Comparison of ENCODE assay signal across 1 cellular context in the genomic region with DNA sequence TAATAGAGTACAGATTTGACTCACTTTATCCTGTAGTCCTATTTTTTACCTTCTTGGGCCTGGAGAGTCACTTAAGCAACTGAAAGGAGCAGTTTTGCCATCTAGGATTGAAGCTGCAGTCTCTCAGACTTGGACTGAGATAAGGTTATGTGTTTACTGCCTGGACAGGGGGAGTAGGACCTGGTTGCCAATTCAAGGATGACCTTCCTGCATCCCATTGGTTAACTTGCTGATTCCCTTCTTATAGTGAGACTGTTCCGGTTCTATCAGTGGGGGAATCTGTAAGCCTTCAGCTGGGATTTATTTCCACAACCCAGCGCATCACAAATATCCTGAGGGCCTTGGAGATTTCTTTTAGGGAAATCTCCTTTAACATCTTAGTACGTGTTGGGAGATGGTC.
A peak's percentile ranks its signal among the peaks of the same experiment; 100 is the strongest.
TF ChIP-seq lines count a peak whose summit lies in the region.

No MANE protein-coding gene starts in this region.

TF ChIP-seq in K562, 482 proteins besides CTCF, POLR2A, EP300 and RAD21 (continued from another document):
- TF ChIP-seq, protein P1, sequence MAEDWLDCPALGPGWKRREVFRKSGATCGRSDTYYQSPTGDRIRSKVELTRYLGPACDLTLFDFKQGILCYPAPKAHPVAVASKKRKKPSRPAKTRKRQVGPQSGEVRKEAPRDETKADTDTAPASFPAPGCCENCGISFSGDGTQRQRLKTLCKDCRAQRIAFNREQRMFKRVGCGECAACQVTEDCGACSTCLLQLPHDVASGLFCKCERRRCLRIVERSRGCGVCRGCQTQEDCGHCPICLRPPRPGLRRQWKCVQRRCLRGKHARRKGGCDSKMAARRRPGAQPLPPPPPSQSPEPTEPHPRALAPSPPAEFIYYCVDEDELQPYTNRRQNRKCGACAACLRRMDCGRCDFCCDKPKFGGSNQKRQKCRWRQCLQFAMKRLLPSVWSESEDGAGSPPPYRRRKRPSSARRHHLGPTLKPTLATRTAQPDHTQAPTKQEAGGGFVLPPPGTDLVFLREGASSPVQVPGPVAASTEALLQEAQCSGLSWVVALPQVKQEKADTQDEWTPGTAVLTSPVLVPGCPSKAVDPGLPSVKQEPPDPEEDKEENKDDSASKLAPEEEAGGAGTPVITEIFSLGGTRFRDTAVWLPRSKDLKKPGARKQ (CRISPR knock-in tag; IDR thresholded peaks at IDR 0.05): no peak
- TF ChIP-seq CHD1 (IDR thresholded peaks at IDR 0.05; ENCODE audit: low read length): no peak
- TF ChIP-seq TAL1 (IDR thresholded peaks at IDR 0.05): peak; percentile 26; the same call in 1 of the 2 replicates
- no peak for TF ChIP-seq ZKSCAN8 (CRISPR knock-in tag; IDR thresholded peaks at IDR 0.05)
- no peak for TF ChIP-seq ARID4B (CRISPR knock-in tag; IDR thresholded peaks at IDR 0.05)
TF ChIP-seq in K562: peak in this region for 10.
